In genomic region chr6:118383924-118384323, GRCh38 we compare ENCODE assay signal across 23 cellular contexts.
"Had no signal": no experiment of that assay in that cellular context is flagged by ENCODE, and none has a peak within 500 bp of the region (broad histone marks: within the 10 kb centered on the region; RNA-seq: fewer than 3 reads in every experiment).

No MANE protein-coding gene starts in this region.

- H3K4me1 Mint-ChIP-seq: activated B cell treated with CpG ODN at 0.5 μM for 24 hours; activated CD4-positive, alpha-beta T cell treated with anti-CD3 and anti-CD28 coated beads, Interleukin-2, amount 10 ng/mL, durations not matched to agents 24 days and 14 days; activated CD8-positive, alpha-beta memory T cell treated with anti-CD3 and anti-CD28 coated beads, Interleukin-2, amount 10 ng/mL, durations not matched to agents 7 days and 5 days; activated naive CD4-positive, alpha-beta T cell treated with anti-CD3 and anti-CD28 coated beads, Interleukin-2, amount 50 U/mL, for 24 hours; brain; T-helper 17 cell had no signal

- H3K4me3 ChIP-seq: cardiac muscle cell had no signal

- H3K4me3 Mint-ChIP-seq: activated B cell treated with CpG ODN at 0.5 μM for 24 hours; activated CD4-positive, alpha-beta T cell treated with anti-CD3 and anti-CD28 coated beads, Interleukin-2, amount 10 ng/mL, durations not matched to agents 24 days and 14 days; activated CD8-positive, alpha-beta memory T cell treated with anti-CD3 and anti-CD28 coated beads, Interleukin-2, amount 10 ng/mL, durations not matched to agents 7 days and 5 days; activated naive CD4-positive, alpha-beta T cell treated with anti-CD3 and anti-CD28 coated beads, Interleukin-2, amount 50 U/mL, for 24 hours; activated T-cell treated with anti-CD3 and anti-CD28 coated beads, Interleukin-2, amount 50 U/mL, for 24 hours; activated T-helper 1 cell treated with anti-CD3 and anti-CD28 coated beads, Interleukin-12 subunit alpha, Interleukin-12 subunit beta, Interleukin-2, Interleukin-4 antibody, amounts not matched to agents 30 ng/mL and 10 ng/mL and 1 ng/mL, durations not matched to agents 14 hours and 24 hours and 36 hours; brain; T-helper 17 cell had no signal

- H3K27me3 Mint-ChIP-seq: activated B cell treated with CpG ODN at 0.5 μM for 24 hours; activated CD4-positive, alpha-beta T cell treated with anti-CD3 and anti-CD28 coated beads, Interleukin-2, amount 10 ng/mL, durations not matched to agents 24 days and 14 days; activated CD8-positive, alpha-beta memory T cell treated with anti-CD3 and anti-CD28 coated beads, Interleukin-2, amount 10 ng/mL, durations not matched to agents 7 days and 5 days; activated naive CD4-positive, alpha-beta T cell treated with anti-CD3 and anti-CD28 coated beads, Interleukin-2, amount 50 U/mL, for 24 hours; activated T-cell treated with anti-CD3 and anti-CD28 coated beads, Interleukin-2, amount 50 U/mL, for 24 hours; brain; T-helper 17 cell had no signal

- ATAC-seq: activated CD8-positive, alpha-beta memory T cell treated with anti-CD3 and anti-CD28 coated beads, Interleukin-2, amount 10 ng/mL, durations not matched to agents 7 days and 5 days; PC-3; T-helper 17 cell had no signal

- H3K27me3 ChIP-seq: cardiac muscle cell had no signal

- H3K36me3 Mint-ChIP-seq: activated CD8-positive, alpha-beta memory T cell treated with anti-CD3 and anti-CD28 coated beads, Interleukin-2, amount 10 ng/mL, durations not matched to agents 7 days and 5 days; brain had no signal

- H3K9me3 Mint-ChIP-seq: activated naive CD4-positive, alpha-beta T cell treated with anti-CD3 and anti-CD28 coated beads, Interleukin-2, amount 50 U/mL, for 24 hours; activated T-cell treated with anti-CD3 and anti-CD28 coated beads, Interleukin-2, amount 50 U/mL, for 24 hours had no signal

- H3K27ac Mint-ChIP-seq: activated B cell treated with CpG ODN at 0.5 μM for 24 hours; activated CD4-positive, alpha-beta T cell treated with anti-CD3 and anti-CD28 coated beads, Interleukin-2, amount 10 ng/mL, durations not matched to agents 24 days and 14 days; activated CD8-positive, alpha-beta memory T cell treated with anti-CD3 and anti-CD28 coated beads, Interleukin-2, amount 10 ng/mL, durations not matched to agents 7 days and 5 days; activated naive CD4-positive, alpha-beta T cell treated with anti-CD3 and anti-CD28 coated beads, Interleukin-2, amount 50 U/mL, for 24 hours; activated T-cell treated with anti-CD3 and anti-CD28 coated beads, Interleukin-2, amount 50 U/mL, for 24 hours; activated T-helper 1 cell treated with anti-CD3 and anti-CD28 coated beads, Interleukin-12 subunit alpha, Interleukin-12 subunit beta, Interleukin-2, Interleukin-4 antibody, amounts not matched to agents 30 ng/mL and 10 ng/mL and 1 ng/mL, durations not matched to agents 14 hours and 24 hours and 36 hours; brain; T-helper 17 cell had no signal

- H3K27ac ChIP-seq: cardiac muscle cell had no signal

- H3K36me3 ChIP-seq: cardiac muscle cell had no signal

- DNase-seq: activated B cell treated with CpG ODN at 0.5 μM for 24 hours; activated CD4-positive, alpha-beta T cell treated with anti-CD3 and anti-CD28 coated beads for 1 hour; activated CD4-positive, alpha-beta T cell treated with anti-CD3 and anti-CD28 coated beads, Interleukin-2, amount 10 ng/mL, durations not matched to agents 24 days and 14 days; activated CD4-positive, alpha-beta T cell treated with anti-CD3 and anti-CD28 coated beads, Interleukin-2, amount 50 U/mL, for 48 hours; activated CD8-positive, alpha-beta memory T cell treated with anti-CD3 and anti-CD28 coated beads, Interleukin-2, amount 10 ng/mL, durations not matched to agents 7 days and 5 days; activated effector memory CD4-positive, alpha-beta T cell treated with Interleukin-2 at 50 U/mL for 16 hours; activated naive CD4-positive, alpha-beta T cell; activated T-cell treated with anti-CD3 and anti-CD28 coated beads, Interleukin-2, amount 50 U/mL, for 24 hours; Karpas-422; NCI-H1048; NCI-H146; NCI-H187 treated with DMSO at 0.1 percent for 48 hours; NCI-H2081 treated with DMSO at 0.1 percent for 48 hours; NCI-H446; NCI-H524; PC-3; SIG-M5; T-helper 17 cell; T-helper 9 cell had no signal
